Comparison of ENCODE assay signal across 1 cellular context in the genomic region with DNA sequence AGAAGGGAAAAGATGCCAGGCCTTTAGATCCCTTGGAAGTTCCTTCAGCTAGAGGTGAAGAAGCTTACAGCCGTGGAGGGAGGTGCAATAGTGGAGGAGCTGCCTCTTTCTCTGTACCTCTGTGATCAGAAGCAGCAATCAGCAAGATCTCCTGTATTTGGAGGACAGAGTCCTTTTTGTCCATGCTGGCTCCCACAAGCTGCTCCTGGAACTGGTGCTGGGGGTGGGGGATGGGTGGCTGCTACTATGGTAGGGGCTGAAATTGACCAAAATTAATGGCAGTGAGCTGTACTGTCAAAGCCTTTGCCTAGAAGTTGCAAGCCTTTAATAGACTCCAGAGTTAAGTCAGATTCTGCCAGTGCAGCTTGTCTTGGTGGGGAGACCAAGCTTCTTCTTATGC.
TF ChIP-seq lines count a peak whose summit lies in the region.

No MANE protein-coding gene starts in this region.

TF ChIP-seq in endothelial cell of umbilical vein, 7 proteins besides CTCF, POLR2A, EP300 and RAD21 (continued from another document):
- TF ChIP-seq GATA2 (IDR thresholded peaks at IDR 0.05; ENCODE audit: insufficient read depth, insufficient read length, low read depth, low read length) (no peak), MYC (IDR thresholded peaks at IDR 0.05; ENCODE audit: low read depth, low read length) (no peak)
TF ChIP-seq in endothelial cell of umbilical vein: peak in this region for 0.
